ENCODE assay signal across 27 cellular contexts in the genomic region with DNA sequence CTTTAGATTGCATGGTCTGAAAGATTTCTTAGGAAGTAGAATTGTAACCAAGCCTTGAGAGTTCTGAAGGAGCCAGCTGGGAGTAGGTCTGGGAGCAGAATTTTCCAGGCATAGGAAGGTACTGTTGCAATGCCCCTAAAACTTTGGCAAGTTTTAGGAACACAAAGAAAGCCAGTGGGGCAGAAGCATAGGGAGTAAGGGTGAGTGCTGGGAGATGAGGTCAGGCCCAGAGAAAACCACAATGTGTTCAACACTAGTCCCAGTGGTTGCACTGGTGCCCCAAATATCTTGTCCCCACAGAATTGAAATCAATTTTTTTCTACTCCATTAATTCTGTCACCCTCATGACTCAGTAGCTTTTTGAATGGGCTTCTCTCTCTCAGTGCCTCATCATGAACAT.
DNase-seq lines count a peak whose midpoint lies in the region; ATAC-seq and TF ChIP-seq lines count a peak whose summit lies in the region.
"Had no signal": no experiment of that assay in that cellular context is flagged by ENCODE, and none has a peak within 500 bp of the region (broad histone marks: within the 10 kb centered on the region; RNA-seq: fewer than 3 reads in every experiment).

No MANE protein-coding gene starts in this region.

- H3K27me3 Mint-ChIP-seq in activated T-helper 17 cell treated with anti-CD3 and anti-CD28 coated beads, Interleukin-2, amount 50 U/mL, for 72 hours = no peaks in the 10 kb centered on the region
- H3K27me3 Mint-ChIP-seq in stimulated activated naive CD8-positive, alpha-beta T cell treated with anti-CD3 and anti-CD28 coated beads, Interleukin-15, amount 100 ng/mL, for 72 hours = no peaks in the 10 kb centered on the region
- H3K27me3 Mint-ChIP-seq: activated CD4-positive, alpha-beta T cell treated with anti-CD3 and anti-CD28 coated beads, Interleukin-2, amount 10 ng/mL, durations not matched to agents 24 days and 14 days had no signal

- H3K9me2 ChIP-seq in Karpas-422 (replicated peaks; ENCODE audit: insufficient read depth, low read length) = no peaks in the 10 kb centered on the region

- H3K36me3 ChIP-seq in gastroesophageal sphincter = no peaks in the 10 kb centered on the region
- no peaks in the 10 kb centered on the region for H3K36me3 ChIP-seq in subcutaneous abdominal adipose tissue (ENCODE audit: control insufficient read depth in 5 of 5, insufficient read depth in 5 of 5, low read length in 5 of 5)
- H3K36me3 ChIP-seq in Karpas-422 (ENCODE audit: insufficient read depth, low read length) = no peaks in the 10 kb centered on the region
- H3K36me3 ChIP-seq: left ventricle myocardium inferior, upper lobe of left lung had no signal

- H3K4me3 Mint-ChIP-seq in activated T-helper 17 cell treated with anti-CD3 and anti-CD28 coated beads, Interleukin-2, amount 50 U/mL, for 72 hours = no peak overlapping the region
- no peak overlapping the region for H3K4me3 Mint-ChIP-seq in stimulated activated naive CD8-positive, alpha-beta T cell treated with anti-CD3 and anti-CD28 coated beads, Interleukin-15, amount 100 ng/mL, for 72 hours
- H3K4me3 Mint-ChIP-seq: activated CD4-positive, alpha-beta T cell treated with anti-CD3 and anti-CD28 coated beads, Interleukin-2, amount 10 ng/mL, durations not matched to agents 24 days and 14 days; activated T-cell treated with anti-CD3 and anti-CD28 coated beads, Interleukin-2, amount 50 U/mL, for 4 hours; CD4-positive, CD25-positive, alpha-beta regulatory T cell; endodermal cell; mesothelial cell of epicardium; naive thymus-derived CD4-positive, alpha-beta T cell; T-helper 2 cell treated with Interferon-gamma antibody and Interleukin-4, amounts not matched to agents 5 μg/mL and 100 μg/mL, for 36 hours had no signal

- H3K4me1 Mint-ChIP-seq in activated T-helper 17 cell treated with anti-CD3 and anti-CD28 coated beads, Interleukin-2, amount 50 U/mL, for 72 hours = peaks cover 4% of the 10 kb centered on the region
- no peaks in the 10 kb centered on the region for H3K4me1 Mint-ChIP-seq in stimulated activated naive CD8-positive, alpha-beta T cell treated with anti-CD3 and anti-CD28 coated beads, Interleukin-15, amount 100 ng/mL, for 72 hours
- H3K4me1 Mint-ChIP-seq: activated CD4-positive, alpha-beta T cell treated with anti-CD3 and anti-CD28 coated beads, Interleukin-2, amount 10 ng/mL, durations not matched to agents 24 days and 14 days; naive thymus-derived CD4-positive, alpha-beta T cell had no signal

- no peaks in the 10 kb centered on the region for H3K9me3 ChIP-seq in gastroesophageal sphincter
- no peaks in the 10 kb centered on the region for H3K9me3 ChIP-seq in subcutaneous abdominal adipose tissue (ENCODE audit: control insufficient read depth in 5 of 5, low read length in 5 of 5)
- no peaks in the 10 kb centered on the region for H3K9me3 ChIP-seq in Karpas-422 (ENCODE audit: low read length)
- H3K9me3 ChIP-seq: left ventricle myocardium inferior, upper lobe of left lung had no signal

- TF ChIP-seq POLR2A in gastroesophageal sphincter (IDR thresholded peaks at IDR 0.05) = no peak

- no peak for TF ChIP-seq EP300 in gastroesophageal sphincter (IDR thresholded peaks at IDR 0.05)

- no peak overlapping the region for H3K4me2 ChIP-seq in Karpas-422 (ENCODE audit: low read depth, low read length, poor library complexity, severe bottlenecking)
- H3K4me2 ChIP-seq: smooth muscle cell had no signal

- TF ChIP-seq CTCF in gastroesophageal sphincter (IDR thresholded peaks at IDR 0.05) = no peak

- H4K20me1 ChIP-seq in Karpas-422 (ENCODE audit: insufficient read depth, low read depth, low read length) = no peaks in the 10 kb centered on the region

- H3K4me1 ChIP-seq in gastroesophageal sphincter (peaks cover 0 to 41% (median 9%) of the 10 kb centered on the region in 3 donors), subcutaneous abdominal adipose tissue (ENCODE audit: control insufficient read depth in 5 of 5, insufficient read depth in 5 of 5, low read length in 5 of 5) (peaks cover 11 to 71% (median 55%) of the 10 kb centered on the region in 5 donors), Karpas-422 (ENCODE audit: low read length) (peaks cover 7% of the 10 kb centered on the region; the same call in 1 of the 2 replicates)

- H3K27ac ChIP-seq in gastroesophageal sphincter = peak overlapping the region in 3 of 4 donors; percentile 68 to 80 (median 79)
- H3K27ac ChIP-seq in subcutaneous abdominal adipose tissue (ENCODE audit: low read depth, low read length) = peak overlapping the region; percentile 77
- no peak overlapping the region for H3K27ac ChIP-seq in Karpas-422 (ENCODE audit: low read length)

- H3K36me3 Mint-ChIP-seq in activated T-helper 17 cell treated with anti-CD3 and anti-CD28 coated beads, Interleukin-2, amount 50 U/mL, for 72 hours (ENCODE audit: low read depth) = no peaks in the 10 kb centered on the region
- H3K36me3 Mint-ChIP-seq: CD4-positive, CD25-positive, alpha-beta regulatory T cell; mesothelial cell of epicardium; naive thymus-derived CD4-positive, alpha-beta T cell had no signal

- H3K9ac ChIP-seq in subcutaneous abdominal adipose tissue (ENCODE audit: low read length in 5 of 5) = peak overlapping the region in 1 of 5 donors; percentile 51
- no peak overlapping the region for H3K9ac ChIP-seq in Karpas-422 (ENCODE audit: low read length)

- H3K79me2 ChIP-seq in Karpas-422 (ENCODE audit: low read length) = no peaks in the 10 kb centered on the region

- no peak overlapping the region for H2AFZ ChIP-seq in Karpas-422 (ENCODE audit: low read length)

- H3K27me3 ChIP-seq in gastroesophageal sphincter (no peaks in the 10 kb centered on the region), subcutaneous abdominal adipose tissue (ENCODE audit: control insufficient read depth in 5 of 5, insufficient read depth in 4 of 5, low read length in 5 of 5) (no peaks in the 10 kb centered on the region), Karpas-422 (ENCODE audit: low read length) (no peaks in the 10 kb centered on the region)
- H3K27me3 ChIP-seq: upper lobe of left lung had no signal

- peak overlapping the region; percentile 18 for H3K27ac Mint-ChIP-seq in activated T-helper 17 cell treated with anti-CD3 and anti-CD28 coated beads, Interleukin-2, amount 50 U/mL, for 72 hours
- H3K27ac Mint-ChIP-seq in stimulated activated naive CD8-positive, alpha-beta T cell treated with anti-CD3 and anti-CD28 coated beads, Interleukin-15, amount 100 ng/mL, for 72 hours = no peak overlapping the region
- H3K27ac Mint-ChIP-seq: activated CD4-positive, alpha-beta T cell treated with anti-CD3 and anti-CD28 coated beads, Interleukin-2, amount 10 ng/mL, durations not matched to agents 24 days and 14 days; CD4-positive, CD25-positive, alpha-beta regulatory T cell; endodermal cell; mesothelial cell of epicardium; naive thymus-derived CD4-positive, alpha-beta T cell; T-helper 2 cell treated with Interferon-gamma antibody and Interleukin-4, amounts not matched to agents 5 μg/mL and 100 μg/mL, for 36 hours had no signal

- DNase-seq in Daoy (ENCODE audit: low read depth) (peak; percentile 5), Karpas-422 (no peak)
- no peak for DNase-seq in stimulated activated naive CD8-positive, alpha-beta T cell treated with anti-CD3 and anti-CD28 coated beads, Interleukin-15, amount 100 ng/mL, for 72 hours
- DNase-seq: activated CD4-positive, alpha-beta T cell treated with anti-CD3 and anti-CD28 coated beads, Interleukin-2, amount 10 ng/mL, durations not matched to agents 24 days and 14 days; activated naive CD4-positive, alpha-beta T cell treated with Interleukin-2 at 50 U/mL for 16 hours; activated T-cell treated with anti-CD3 and anti-CD28 coated beads, Interleukin-2, amount 50 U/mL, for 4 hours; amygdala; CD4-positive, CD25-positive, alpha-beta regulatory T cell; endodermal cell; islet precursor cell; KBM-7; left ventricle myocardium inferior; naive thymus-derived CD4-positive, alpha-beta T cell; NCI-H1436 treated with DMSO at 0.1 percent for 48 hours; NCI-H446 treated with DMSO at 0.1 percent for 48 hours; NCI-H82; stimulated activated CD4-positive, alpha-beta T cell treated with anti-CD3 and anti-CD28 coated beads, Interleukin-1b, Interleukin-23, amount 100 ng/mL, for 48 hours; stimulated activated CD8-positive, alpha-beta memory T cell treated with anti-CD3 and anti-CD28 coated beads, Interleukin-4, amount 100 ng/mL, for 48 hours; upper lobe of left lung had no signal

- H3K4me3 ChIP-seq in gastroesophageal sphincter = no peak overlapping the region
- H3K4me3 ChIP-seq in subcutaneous abdominal adipose tissue (ENCODE audit: low read depth in 1 of 5, low read length in 5 of 5) = no peak overlapping the region
- H3K4me3 ChIP-seq in Karpas-422 (ENCODE audit: low read length) = no peak overlapping the region
- H3K4me3 ChIP-seq: left ventricle myocardium inferior, smooth muscle cell, upper lobe of left lung had no signal

- no peaks in the 10 kb centered on the region for H3K9me3 Mint-ChIP-seq in activated T-helper 17 cell treated with anti-CD3 and anti-CD28 coated beads, Interleukin-2, amount 50 U/mL, for 72 hours
- no peaks in the 10 kb centered on the region for H3K9me3 Mint-ChIP-seq in stimulated activated naive CD8-positive, alpha-beta T cell treated with anti-CD3 and anti-CD28 coated beads, Interleukin-15, amount 100 ng/mL, for 72 hours
- H3K9me3 Mint-ChIP-seq: activated CD4-positive, alpha-beta T cell treated with anti-CD3 and anti-CD28 coated beads, Interleukin-2, amount 10 ng/mL, durations not matched to agents 24 days and 14 days; activated T-cell treated with anti-CD3 and anti-CD28 coated beads, Interleukin-2, amount 50 U/mL, for 4 hours; CD4-positive, CD25-positive, alpha-beta regulatory T cell; endodermal cell; mesothelial cell of epicardium; naive thymus-derived CD4-positive, alpha-beta T cell; T-helper 2 cell treated with Interferon-gamma antibody and Interleukin-4, amounts not matched to agents 5 μg/mL and 100 μg/mL, for 36 hours had no signal

- ATAC-seq in activated T-helper 17 cell treated with anti-CD3 and anti-CD28 coated beads, Interleukin-2, amount 50 U/mL, for 72 hours (replicated peaks) = peak; percentile 81
- peak; percentile 54 for ATAC-seq in gastroesophageal sphincter
- no peak for ATAC-seq in stimulated activated naive CD8-positive, alpha-beta T cell treated with anti-CD3 and anti-CD28 coated beads, Interleukin-15, amount 100 ng/mL, for 72 hours
- ATAC-seq in HG02970 (IDR thresholded peaks at IDR 0.05; ENCODE audit: low FRiP score, unreplicated experiment) = no peak
- ATAC-seq: activated T-cell treated with anti-CD3 and anti-CD28 coated beads, Interleukin-2, amount 50 U/mL, for 4 hours; esophagus mucosa; naive thymus-derived CD4-positive, alpha-beta T cell had no signal

Comparison
In these comparisons a context has a peak if more than half of its experiments do, and no peak if none do; other contexts are left out.
1. ATAC-seq: peak in activated T-helper 17 cell treated with anti-CD3 and anti-CD28 coated beads, Interleukin-2, amount 50 U/mL, for 72 hours (single experiment) and gastroesophageal sphincter (single experiment); none in stimulated activated naive CD8-positive, alpha-beta T cell treated with anti-CD3 and anti-CD28 coated beads, Interleukin-15, amount 100 ng/mL, for 72 hours (single experiment) and HG02970 (single experiment).